30 cellular contexts compared by ENCODE assay signal in the genomic region with DNA sequence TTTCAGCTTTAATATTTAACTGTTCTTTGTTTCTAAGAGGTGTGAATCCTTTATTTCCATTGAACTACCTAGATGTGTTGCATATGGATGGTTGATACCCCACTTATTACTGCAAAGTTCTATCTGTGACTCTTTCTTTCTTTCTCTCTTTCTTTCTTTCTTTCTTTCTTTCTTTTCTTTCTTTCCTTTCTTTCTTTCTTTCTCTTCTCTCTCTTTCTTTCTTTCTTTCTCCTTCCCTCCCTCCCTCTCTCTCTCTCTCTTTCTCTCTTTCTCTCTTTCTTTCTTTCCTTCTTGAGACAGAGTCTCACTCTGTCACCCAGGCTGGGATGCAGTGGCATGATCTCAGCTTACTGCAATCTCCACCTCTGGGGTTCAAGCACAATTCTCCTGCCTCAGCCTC. TPM values are rescaled to one million over a fixed set of nuclear protein-coding genes. Genes with fewer than 3 reads are reported as not detected.
"Had no signal": no experiment of that assay in that cellular context is flagged by ENCODE, and none has a peak within 500 bp of the region (broad histone marks: within the 10 kb centered on the region; RNA-seq: fewer than 3 reads in every experiment).

No MANE protein-coding gene starts in this region.

- H3K4me1 ChIP-seq: colonic mucosa, gastrocnemius medialis, heart right ventricle, left lung, lower lobe of right lung had no signal

- H3K9me3 ChIP-seq: colonic mucosa, esophagus squamous epithelium, gastrocnemius medialis, heart right ventricle, left lung, lower lobe of right lung, mucosa of descending colon had no signal

- H3K27ac ChIP-seq: colonic mucosa, epithelial cell of prostate, esophagus squamous epithelium, gastrocnemius medialis, heart right ventricle, left lung, lower lobe of right lung had no signal

- ATAC-seq: effector memory CD8-positive, alpha-beta T cell; esophagus mucosa; gastrocnemius medialis; heart right ventricle; left cardiac atrium; left lung; left ventricle myocardium superior; lower lobe of right lung; mucosa of descending colon had no signal

- H3K4me3 ChIP-seq: colonic mucosa, esophagus squamous epithelium, gastrocnemius medialis, heart right ventricle, left lung, lower lobe of right lung, mucosa of descending colon had no signal

- H3K36me3 ChIP-seq: colonic mucosa had no signal

- H3K9me3 Mint-ChIP-seq: dendritic cell treated with granulocyte-macrophage colony-stimulating factor and Interleukin-4, amounts not matched to agents 40 ng/mL and 50 ng/mL, for 4 days; effector memory CD8-positive, alpha-beta T cell; endodermal cell; mesothelial cell of epicardium; naive B cell had no signal

- H3K27ac Mint-ChIP-seq: dendritic cell treated with granulocyte-macrophage colony-stimulating factor and Interleukin-4, amounts not matched to agents 40 ng/mL and 50 ng/mL, for 4 days; endodermal cell; mesothelial cell of epicardium had no signal

- H3K4me1 Mint-ChIP-seq: endodermal cell, naive B cell had no signal

- H3K4me3 Mint-ChIP-seq: dendritic cell treated with granulocyte-macrophage colony-stimulating factor and Interleukin-4, amounts not matched to agents 40 ng/mL and 50 ng/mL, for 4 days; effector memory CD8-positive, alpha-beta T cell; endodermal cell; mesothelial cell of epicardium; naive B cell had no signal

- DNase-seq: colonic mucosa; cortex of kidney; effector CD8-positive, alpha-beta T cell; effector memory CD8-positive, alpha-beta T cell; endodermal cell; erythroblast; esophagus squamous epithelium; foreskin melanocyte; gastrocnemius medialis; glutamatergic neuron; head of caudate nucleus; heart right ventricle; hippocampal formation; left cardiac atrium; left lung; left ventricle myocardium superior; lower lobe of right lung; mesenchymal stem cell; mucosa of descending colon; naive B cell had no signal

- H3K27me3 ChIP-seq: colonic mucosa, esophagus squamous epithelium, gastrocnemius medialis, heart right ventricle, left lung had no signal

- FAIRE-seq: endometrium, islet of Langerhans, keratinocyte had no signal

RNA-seq across cellular contexts. Expression of a gene that starts 51.8 kb away (rescaled TPM):
- total RNA-seq: endodermal cell, esophagus mucosa, glomerular endothelial cell, kidney epithelial cell, mesothelial cell of epicardium, myocyte had no signal
- polyA plus RNA-seq: keratinocyte had no signal
